11 cellular contexts compared by ENCODE assay signal in genomic region chr22:45757068-45757467, GRCh38.
A peak's percentile ranks its signal among the peaks of the same experiment; 100 is the strongest.
DNase-seq lines count a peak whose midpoint lies in the region; ATAC-seq and TF ChIP-seq lines count a peak whose summit lies in the region.
"Had no signal": no experiment of that assay in that cellular context is flagged by ENCODE, and none has a peak within 500 bp of the region (broad histone marks: within the 10 kb centered on the region; RNA-seq: fewer than 3 reads in every experiment).

No MANE protein-coding gene starts in this region.

- H3K27me3 Mint-ChIP-seq in mesothelial cell of epicardium (ENCODE audit: low read depth): no peaks in the 10 kb centered on the region
- H3K27me3 Mint-ChIP-seq: central memory CD8-positive, alpha-beta T cell; stimulated activated naive CD8-positive, alpha-beta T cell treated with anti-CD3 and anti-CD28 coated beads, Interleukin-15, Interleukin-2, amounts not matched to agents 100 ng/mL and 50 ng/mL, for 24 hours had no signal

- H3K9me3 ChIP-seq in gastroesophageal sphincter: no peaks in the 10 kb centered on the region
- H3K9me3 ChIP-seq in upper lobe of right lung: no peaks in the 10 kb centered on the region

- CTCF ChIA-PET in RWPE1 (lab: Yijun Ruan, JAX): no interaction called here

- 29 to 37% methylated on average over 4 of the region's 14 CpGs for WGBS in gastroesophageal sphincter (ENCODE audit: low coverage in 1 of 2), 2 donors

- no peak for TF ChIP-seq POLR2A in gastroesophageal sphincter (IDR thresholded peaks at IDR 0.05)

- TF ChIP-seq CTCF in RWPE1 (conservative IDR thresholded peaks at IDR 0.05; ENCODE audit: low read depth): no peak
- TF ChIP-seq CTCF in gastroesophageal sphincter (IDR thresholded peaks at IDR 0.05): peak in 2 of 4 experiments; percentile 22 to 46
- no peak for TF ChIP-seq CTCF in mesothelial cell of epicardium (IDR thresholded peaks at IDR 0.05; ENCODE audit: unreplicated experiment)
- TF ChIP-seq CTCF in upper lobe of right lung (IDR thresholded peaks at IDR 0.05): no peak

- POLR2A ChIA-PET in RWPE1 (lab: Yijun Ruan, JAX; ENCODE audit: low non-redundant PET): no interaction called here

- intact Hi-C loops in upper lobe of right lung (cut with DNase I): no loop called here

- H3K36me3 ChIP-seq in gastroesophageal sphincter (peaks cover 0 to 9% of the 10 kb centered on the region in 2 donors), upper lobe of right lung (no peaks in the 10 kb centered on the region)

- H3K27me3 ChIP-seq in gastroesophageal sphincter (no peaks in the 10 kb centered on the region), upper lobe of right lung (no peaks in the 10 kb centered on the region)

- DNase-seq in RWPE1 (ENCODE audit: low spot score): no peak
- peak; percentile 51 to 70 for DNase-seq in mesothelial cell of epicardium (ENCODE audit: low spot score in 2 of 2, unreplicated experiment in 2 of 2)
- DNase-seq in upper lobe of right lung: no peak
- no peak for DNase-seq in NK-92 (lab: John Stamatoyannopoulos, UW; ENCODE audit: unreplicated experiment)
- DNase-seq: EL, NCI-H510A treated with DMSO at 0.1 percent for 48 hours had no signal

- peak; percentile 77 for ATAC-seq in gastroesophageal sphincter
- peak; percentile 84 for ATAC-seq in upper lobe of right lung
- no peak for ATAC-seq in GM21717 (IDR thresholded peaks at IDR 0.05; ENCODE audit: unreplicated experiment)
- no peak for ATAC-seq in HG03442 (IDR thresholded peaks at IDR 0.05; ENCODE audit: unreplicated experiment)

- peaks cover 18% of the 10 kb centered on the region for H3K36me3 Mint-ChIP-seq in mesothelial cell of epicardium

- peak overlapping the region; percentile 43 for H3K4me3 Mint-ChIP-seq in mesothelial cell of epicardium
- H3K4me3 Mint-ChIP-seq: central memory CD8-positive, alpha-beta T cell; stimulated activated naive CD8-positive, alpha-beta T cell treated with anti-CD3 and anti-CD28 coated beads, Interleukin-15, Interleukin-2, amounts not matched to agents 100 ng/mL and 50 ng/mL, for 24 hours had no signal

- no peak for TF ChIP-seq EP300 in gastroesophageal sphincter (IDR thresholded peaks at IDR 0.05)

- peaks cover 6% of the 10 kb centered on the region for H3K9me3 Mint-ChIP-seq in mesothelial cell of epicardium
- H3K9me3 Mint-ChIP-seq: central memory CD8-positive, alpha-beta T cell; stimulated activated naive CD8-positive, alpha-beta T cell treated with anti-CD3 and anti-CD28 coated beads, Interleukin-15, Interleukin-2, amounts not matched to agents 100 ng/mL and 50 ng/mL, for 24 hours had no signal

- H3K27ac ChIP-seq in RWPE1 (peak overlapping the region; percentile 24), gastroesophageal sphincter (peak overlapping the region in 1 of 4 donors; percentile 45), upper lobe of right lung (no peak overlapping the region)

- H3K27ac Mint-ChIP-seq in mesothelial cell of epicardium: peak overlapping the region; percentile 98
- H3K27ac Mint-ChIP-seq: stimulated activated naive CD8-positive, alpha-beta T cell treated with anti-CD3 and anti-CD28 coated beads, Interleukin-15, Interleukin-2, amounts not matched to agents 100 ng/mL and 50 ng/mL, for 24 hours had no signal

- H3K4me1 Mint-ChIP-seq in mesothelial cell of epicardium: peaks cover 48% of the 10 kb centered on the region

- H3K4me3 ChIP-seq in gastroesophageal sphincter (no peak overlapping the region), upper lobe of right lung (no peak overlapping the region)

- H3K4me1 ChIP-seq in gastroesophageal sphincter (peaks cover 0 to 45% (median 0%) of the 10 kb centered on the region in 3 donors), upper lobe of right lung (peaks cover 4% of the 10 kb centered on the region)

Comparison
In these comparisons a context has a peak if more than half of its experiments do, and no peak if none do; other contexts are left out.
1. DNase-seq: peak in mesothelial cell of epicardium (2 of 2); none in RWPE1 (single experiment), upper lobe of right lung (single experiment) and NK-92 (single experiment).
2. ATAC-seq: peak in gastroesophageal sphincter (single experiment) and upper lobe of right lung (single experiment); none in GM21717 (single experiment) and HG03442 (single experiment).